ENCODE assay signal across 33 cellular contexts in genomic region chr7:16242920-16243319, GRCh38.
"Had no signal": no experiment of that assay in that cellular context is flagged by ENCODE, and none has a peak within 500 bp of the region (broad histone marks: within the 10 kb centered on the region; RNA-seq: fewer than 3 reads in every experiment).

No MANE protein-coding gene starts in this region.

- H3K4me1 Mint-ChIP-seq: activated B cell treated with CpG ODN at 0.5 μM for 24 hours; activated CD4-positive, alpha-beta T cell treated with anti-CD3 and anti-CD28 coated beads, Interleukin-2, amount 10 ng/mL, durations not matched to agents 24 days and 14 days; activated naive CD8-positive, alpha-beta T cell treated with anti-CD3 and anti-CD28 coated beads for 36 hours; activated T-helper 17 cell treated with anti-CD3 and anti-CD28 coated beads, Interleukin-2, amount 50 U/mL, for 72 hours; T-cell; T-helper 17 cell had no signal

- H3K27me3 Mint-ChIP-seq: activated B cell treated with CpG ODN at 0.5 μM for 24 hours; activated CD4-positive, alpha-beta memory T cell treated with anti-CD3 and anti-CD28 coated beads for 36 hours; activated CD4-positive, alpha-beta T cell treated with anti-CD3 and anti-CD28 coated beads, Interleukin-2, amount 10 ng/mL, durations not matched to agents 24 days and 14 days; activated CD8-positive, alpha-beta T cell treated with anti-CD3 and anti-CD28 coated beads for 36 hours; activated naive CD8-positive, alpha-beta T cell treated with anti-CD3 and anti-CD28 coated beads for 36 hours; activated T-helper 17 cell treated with anti-CD3 and anti-CD28 coated beads, Interleukin-2, amount 50 U/mL, for 72 hours; T-cell; T-helper 17 cell had no signal

- H3K36me3 Mint-ChIP-seq: activated CD4-positive, alpha-beta memory T cell treated with anti-CD3 and anti-CD28 coated beads for 36 hours; activated naive CD4-positive, alpha-beta T cell treated with anti-CD3 and anti-CD28 coated beads, Interleukin-2, amount 50 U/mL, for 72 hours; activated naive CD8-positive, alpha-beta T cell treated with anti-CD3 and anti-CD28 coated beads for 36 hours; T-cell had no signal

- H3K9me3 Mint-ChIP-seq: activated B cell treated with CpG ODN at 0.5 μM for 24 hours; activated CD4-positive, alpha-beta memory T cell treated with anti-CD3 and anti-CD28 coated beads for 36 hours; activated CD4-positive, alpha-beta T cell treated with anti-CD3 and anti-CD28 coated beads, Interleukin-2, amount 10 ng/mL, durations not matched to agents 24 days and 14 days; activated CD8-positive, alpha-beta T cell treated with anti-CD3 and anti-CD28 coated beads for 36 hours; activated naive CD4-positive, alpha-beta T cell treated with anti-CD3 and anti-CD28 coated beads for 36 hours; activated naive CD4-positive, alpha-beta T cell treated with anti-CD3 and anti-CD28 coated beads, Interleukin-2, amount 50 U/mL, for 72 hours; activated naive CD8-positive, alpha-beta T cell treated with anti-CD3 and anti-CD28 coated beads for 36 hours; activated T-cell treated with anti-CD3 and anti-CD28 coated beads, Interleukin-2, amount 50 U/mL, for 4 hours; activated T-helper 1 cell treated with anti-CD3 and anti-CD28 coated beads, Interleukin-12 subunit alpha, Interleukin-12 subunit beta, Interleukin-2, Interleukin-4 antibody, amounts not matched to agents 30 ng/mL and 10 ng/mL and 1 ng/mL, durations not matched to agents 14 hours and 24 hours and 36 hours; activated T-helper 17 cell treated with anti-CD3 and anti-CD28 coated beads, Interleukin-2, amount 50 U/mL, for 72 hours had no signal

- H3K27me3 ChIP-seq: adrenal gland, body of pancreas, brain microvascular endothelial cell, breast epithelium had no signal

- H3K4me3 ChIP-seq: adrenal gland, body of pancreas, breast epithelium had no signal

- H3K9me3 ChIP-seq: adrenal gland, body of pancreas, breast epithelium had no signal

- H3K4me1 ChIP-seq: adrenal gland, body of pancreas, breast epithelium had no signal

- H3K4me3 Mint-ChIP-seq: activated B cell treated with CpG ODN at 0.5 μM for 24 hours; activated CD4-positive, alpha-beta memory T cell treated with anti-CD3 and anti-CD28 coated beads for 36 hours; activated CD4-positive, alpha-beta T cell treated with anti-CD3 and anti-CD28 coated beads, Interleukin-2, amount 10 ng/mL, durations not matched to agents 24 days and 14 days; activated CD8-positive, alpha-beta T cell treated with anti-CD3 and anti-CD28 coated beads for 36 hours; activated naive CD4-positive, alpha-beta T cell treated with anti-CD3 and anti-CD28 coated beads for 36 hours; activated naive CD8-positive, alpha-beta T cell treated with anti-CD3 and anti-CD28 coated beads for 36 hours; activated T-cell treated with anti-CD3 and anti-CD28 coated beads, Interleukin-2, amount 50 U/mL, for 4 hours; activated T-cell treated with anti-CD3 and anti-CD28 coated beads, Interleukin-2, amount 50 U/mL, for 72 hours; activated T-helper 1 cell treated with anti-CD3 and anti-CD28 coated beads, Interleukin-12 subunit alpha, Interleukin-12 subunit beta, Interleukin-2, Interleukin-4 antibody, amounts not matched to agents 30 ng/mL and 10 ng/mL and 1 ng/mL, durations not matched to agents 14 hours and 24 hours and 36 hours; activated T-helper 17 cell treated with anti-CD3 and anti-CD28 coated beads, Interleukin-2, amount 50 U/mL, for 72 hours; T-cell; T-helper 17 cell had no signal

- H3K27ac ChIP-seq: adrenal gland, body of pancreas, brain microvascular endothelial cell, breast epithelium, VCaP had no signal

- H3K27ac Mint-ChIP-seq: activated B cell treated with CpG ODN at 0.5 μM for 24 hours; activated CD4-positive, alpha-beta memory T cell treated with anti-CD3 and anti-CD28 coated beads for 36 hours; activated CD4-positive, alpha-beta T cell treated with anti-CD3 and anti-CD28 coated beads, Interleukin-2, amount 10 ng/mL, durations not matched to agents 24 days and 14 days; activated CD8-positive, alpha-beta T cell treated with anti-CD3 and anti-CD28 coated beads for 36 hours; activated naive CD4-positive, alpha-beta T cell treated with anti-CD3 and anti-CD28 coated beads for 36 hours; activated naive CD4-positive, alpha-beta T cell treated with anti-CD3 and anti-CD28 coated beads, Interleukin-2, amount 50 U/mL, for 72 hours; activated naive CD8-positive, alpha-beta T cell treated with anti-CD3 and anti-CD28 coated beads for 36 hours; activated T-cell treated with anti-CD3 and anti-CD28 coated beads, Interleukin-2, amount 50 U/mL, for 72 hours; activated T-helper 1 cell treated with anti-CD3 and anti-CD28 coated beads, Interleukin-12 subunit alpha, Interleukin-12 subunit beta, Interleukin-2, Interleukin-4 antibody, amounts not matched to agents 30 ng/mL and 10 ng/mL and 1 ng/mL, durations not matched to agents 14 hours and 24 hours and 36 hours; activated T-helper 17 cell treated with anti-CD3 and anti-CD28 coated beads, Interleukin-2, amount 50 U/mL, for 72 hours; T-cell; T-helper 17 cell had no signal

- H3K36me3 ChIP-seq: adrenal gland, brain microvascular endothelial cell, breast epithelium had no signal

- DNase-seq: activated B cell treated with CpG ODN at 0.5 μM for 24 hours; activated CD4-positive, alpha-beta memory T cell treated with anti-CD3 and anti-CD28 coated beads for 36 hours; activated CD4-positive, alpha-beta T cell treated with anti-CD3 and anti-CD28 coated beads for 4 hours; activated CD4-positive, alpha-beta T cell treated with anti-CD3 and anti-CD28 coated beads, Interleukin-2, amount 10 ng/mL, durations not matched to agents 24 days and 14 days; activated CD4-positive, alpha-beta T cell treated with anti-CD3 and anti-CD28 coated beads, Interleukin-2, amount 50 U/mL, for 1 hour; activated CD4-positive, alpha-beta T cell treated with anti-CD3 and anti-CD28 coated beads, Interleukin-2, amount 50 U/mL, for 4 hours; activated CD4-positive, CD25-positive, alpha-beta regulatory T cell treated with anti-CD3 and anti-CD28 coated beads, Interleukin-2, amount 50 U/mL, for 72 hours; activated CD8-positive, alpha-beta memory T cell treated with anti-CD3 and anti-CD28 coated beads, Interleukin-2, amount 50 U/mL, for 4 hours; activated CD8-positive, alpha-beta T cell treated with anti-CD3 and anti-CD28 coated beads for 36 hours; activated effector memory CD4-positive, alpha-beta T cell treated with anti-CD3 and anti-CD28 coated beads, Interleukin-2, amount 50 U/mL, for 16 hours; activated gamma-delta T cell treated with Interleukin-2 at 50 U/mL for 16 hours; activated naive CD4-positive, alpha-beta T cell; activated naive CD4-positive, alpha-beta T cell treated with anti-CD3 and anti-CD28 coated beads for 36 hours; activated naive CD4-positive, alpha-beta T cell treated with anti-CD3 and anti-CD28 coated beads, Interleukin-2, amount 50 U/mL, for 16 hours; activated naive CD8-positive, alpha-beta T cell treated with anti-CD3 and anti-CD28 coated beads for 36 hours; activated T-cell treated with anti-CD3 and anti-CD28 coated beads for 4 hours; activated T-cell treated with anti-CD3 and anti-CD28 coated beads, Interleukin-2, amount 50 U/mL, for 1 hour; activated T-cell treated with anti-CD3 and anti-CD28 coated beads, Interleukin-2, amount 50 U/mL, for 4 hours; activated T-cell treated with anti-CD3 and anti-CD28 coated beads, Interleukin-2, amount 50 U/mL, for 72 hours; adrenal gland; amniotic stem cell; aorta; body of pancreas; brain microvascular endothelial cell; central memory CD4-positive, alpha-beta T cell; T-cell; T-helper 17 cell; T-helper 9 cell had no signal

- ATAC-seq: activated CD8-positive, alpha-beta T cell treated with anti-CD3 and anti-CD28 coated beads for 36 hours; activated naive CD4-positive, alpha-beta T cell treated with anti-CD3 and anti-CD28 coated beads, Interleukin-2, amount 50 U/mL, for 72 hours; activated T-cell treated with anti-CD3 and anti-CD28 coated beads, Interleukin-2, amount 50 U/mL, for 4 hours; activated T-cell treated with anti-CD3 and anti-CD28 coated beads, Interleukin-2, amount 50 U/mL, for 72 hours; activated T-helper 17 cell treated with anti-CD3 and anti-CD28 coated beads, Interleukin-2, amount 50 U/mL, for 72 hours; body of pancreas; T-cell; T-helper 17 cell had no signal
